ENCODE assay signal across 8 cellular contexts in the genomic region with DNA sequence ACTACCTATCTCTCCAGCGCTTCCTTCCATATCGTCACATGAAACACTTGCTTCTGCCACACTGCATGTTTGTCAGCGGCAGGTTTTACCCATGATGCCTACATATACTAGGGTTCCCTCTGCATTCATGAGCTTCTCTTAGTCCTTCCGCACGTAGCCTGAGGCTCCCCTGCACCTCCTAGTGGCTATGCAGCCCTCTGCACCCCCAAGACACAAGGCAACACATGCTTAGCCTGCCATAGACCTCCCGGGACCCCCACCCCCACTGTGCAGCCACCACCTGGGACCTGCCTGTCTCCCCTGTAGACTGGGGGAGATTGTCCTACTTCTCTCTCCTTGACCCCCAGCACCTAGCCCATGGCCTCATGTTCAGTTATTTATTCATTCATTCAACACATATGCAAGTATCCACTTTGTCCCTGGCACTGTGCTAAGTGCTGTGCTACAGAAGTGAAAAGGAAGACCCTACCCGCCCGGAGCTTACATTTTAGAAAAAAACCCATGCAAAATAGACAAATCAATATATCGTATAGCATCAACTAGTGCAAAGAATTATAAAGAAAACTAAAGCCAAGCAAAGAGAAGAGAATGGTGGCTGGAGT. TPM values are rescaled to one million over a fixed set of nuclear protein-coding genes. Genes with fewer than 3 reads are reported as not detected.
DNase-seq lines count a peak whose midpoint lies in the region; ATAC-seq and TF ChIP-seq lines count a peak whose summit lies in the region.

No MANE protein-coding gene starts in this region.

- H2AFZ ChIP-seq in osteoblast (ENCODE audit: low read length) = no peak overlapping the region

- DNase-seq in ELR (ENCODE audit: low read depth) (peak; percentile 29), HuH-7 (ENCODE audit: low spot score) (peak; percentile 28), fibroblast of mammary gland (ENCODE audit: low read depth) (peak; percentile 42), osteoblast (ENCODE audit: insufficient read length, low spot score, missing footprints) (peak; percentile 84), NCI-H2029 (lab: John Stamatoyannopoulos, UW) (no peak)
- DNase-seq in activated CD4-positive, alpha-beta T cell treated with anti-CD3 and anti-CD28 coated beads, Interleukin-2, amount 10 ng/mL, durations not matched to agents 7 days and 5 days = peak; percentile 59
- no peak for DNase-seq in effector memory CD4-positive, alpha-beta T cell

- H3K27ac Mint-ChIP-seq in activated CD4-positive, alpha-beta T cell treated with anti-CD3 and anti-CD28 coated beads, Interleukin-2, amount 10 ng/mL, durations not matched to agents 7 days and 5 days = peak overlapping the region; percentile 26

- CTCF ChIA-PET in activated CD4-positive, alpha-beta T cell treated with anti-CD3 and anti-CD28 coated beads, Interleukin-2, amount 10 ng/mL, durations not matched to agents 7 days and 5 days (lab: Charles Lee) = interaction anchor here (0.7 to 2.2 kb wide), 12 partner anchors 10 to 374 kb away, joined by 3 to 16 read pairs (median 4); a partner anchor contains a TSS

- no peak overlapping the region for H3K4me2 ChIP-seq in osteoblast (ENCODE audit: insufficient read depth, low read length)

- no peaks in the 10 kb centered on the region for H3K36me3 Mint-ChIP-seq in activated CD4-positive, alpha-beta T cell treated with anti-CD3 and anti-CD28 coated beads, Interleukin-2, amount 10 ng/mL, durations not matched to agents 7 days and 5 days (ENCODE audit: low read depth)

- peaks cover 8% of the 10 kb centered on the region for H3K4me1 Mint-ChIP-seq in activated CD4-positive, alpha-beta T cell treated with anti-CD3 and anti-CD28 coated beads, Interleukin-2, amount 10 ng/mL, durations not matched to agents 7 days and 5 days

- H3K4me3 ChIP-seq in fibroblast of mammary gland (ENCODE audit: control insufficient read depth, low read depth, low read length) = no peak overlapping the region
- no peak overlapping the region for H3K4me3 ChIP-seq in osteoblast (ENCODE audit: insufficient read depth, low read length)
- no peak overlapping the region for H3K4me3 ChIP-seq in effector memory CD4-positive, alpha-beta T cell (ENCODE audit: insufficient read depth, low read depth, low read length, poor library complexity, severe bottlenecking)

- no peaks in the 10 kb centered on the region for H3K27me3 ChIP-seq in osteoblast (ENCODE audit: insufficient read depth, low read length)
- H3K27me3 ChIP-seq in effector memory CD4-positive, alpha-beta T cell (replicated peaks; ENCODE audit: control insufficient read depth, insufficient read depth, low read length, poor library complexity, severe bottlenecking) = no peaks in the 10 kb centered on the region

- no peaks in the 10 kb centered on the region for H3K27me3 Mint-ChIP-seq in activated CD4-positive, alpha-beta T cell treated with anti-CD3 and anti-CD28 coated beads, Interleukin-2, amount 10 ng/mL, durations not matched to agents 7 days and 5 days

- peaks cover 18% of the 10 kb centered on the region for H3K4me1 ChIP-seq in osteoblast (ENCODE audit: insufficient read depth, low read length)
- H3K4me1 ChIP-seq in effector memory CD4-positive, alpha-beta T cell (ENCODE audit: control insufficient read depth, insufficient read depth, low read length, poor library complexity, severe bottlenecking) = no peaks in the 10 kb centered on the region

- H4K20me1 ChIP-seq in osteoblast (ENCODE audit: insufficient read depth, low read length) = no peaks in the 10 kb centered on the region

- no peaks in the 10 kb centered on the region for H3K9me3 Mint-ChIP-seq in activated CD4-positive, alpha-beta T cell treated with anti-CD3 and anti-CD28 coated beads, Interleukin-2, amount 10 ng/mL, durations not matched to agents 7 days and 5 days

- POLR2A ChIA-PET in activated CD4-positive, alpha-beta T cell treated with anti-CD3 and anti-CD28 coated beads, Interleukin-2, amount 10 ng/mL, durations not matched to agents 7 days and 5 days (lab: Charles Lee) = no interaction called here

- no peaks in the 10 kb centered on the region for H3K36me3 ChIP-seq in osteoblast (ENCODE audit: insufficient read depth, low read length)
- no peaks in the 10 kb centered on the region for H3K36me3 ChIP-seq in effector memory CD4-positive, alpha-beta T cell (ENCODE audit: control insufficient read depth, insufficient read depth, low read length)

- H3K27ac ChIP-seq in osteoblast (ENCODE audit: low read depth, low read length) = no peak overlapping the region
- H3K27ac ChIP-seq in effector memory CD4-positive, alpha-beta T cell (ENCODE audit: insufficient read depth, low read length, poor library complexity, severe bottlenecking) = no peak overlapping the region

- H3K79me2 ChIP-seq in osteoblast (ENCODE audit: insufficient read depth, low read length) = no peaks in the 10 kb centered on the region

- no peak overlapping the region for H3K4me3 Mint-ChIP-seq in activated CD4-positive, alpha-beta T cell treated with anti-CD3 and anti-CD28 coated beads, Interleukin-2, amount 10 ng/mL, durations not matched to agents 7 days and 5 days

- TF ChIP-seq CTCF in fibroblast of mammary gland (conservative IDR thresholded peaks at IDR 0.05; ENCODE audit: control insufficient read depth, insufficient read depth, low read depth, low read length) (peak; percentile 53), osteoblast (IDR thresholded peaks at IDR 0.05; ENCODE audit: extremely low read depth, low read depth, low read length) (peak; percentile 74)

- ATAC-seq in GM21360 (IDR thresholded peaks at IDR 0.05; ENCODE audit: unreplicated experiment) = peak; percentile 74

- H3K9me3 ChIP-seq in osteoblast (ENCODE audit: low read depth, low read length) = no peaks in the 10 kb centered on the region
- no peaks in the 10 kb centered on the region for H3K9me3 ChIP-seq in effector memory CD4-positive, alpha-beta T cell (ENCODE audit: control insufficient read depth, low read length)

RNA-seq across cellular contexts. Expression of a gene that starts 23.5 kb away (rescaled TPM):
- 10 to 100 TPM; 12.5 to 14.0 TPM for total RNA-seq in activated CD4-positive, alpha-beta T cell treated with anti-CD3 and anti-CD28 coated beads, Interleukin-2, amount 10 ng/mL, durations not matched to agents 7 days and 5 days
- total RNA-seq in osteoblast = 0.59 TPM in 1 of 2 replicates, not detected in the other

RNA-seq across cellular contexts. Expression of a gene that starts 30.9 kb away (rescaled TPM):
- total RNA-seq in activated CD4-positive, alpha-beta T cell treated with anti-CD3 and anti-CD28 coated beads, Interleukin-2, amount 10 ng/mL, durations not matched to agents 7 days and 5 days = not detected
- not detected in 2 replicates for total RNA-seq in osteoblast

RNA-seq across cellular contexts. Expression of a gene that starts 49.4 kb away (rescaled TPM):
- total RNA-seq in activated CD4-positive, alpha-beta T cell treated with anti-CD3 and anti-CD28 coated beads, Interleukin-2, amount 10 ng/mL, durations not matched to agents 7 days and 5 days = under 1 TPM; 0.12 to 0.15 TPM
- 10.1 and 14.1 TPM in 2 replicates for total RNA-seq in osteoblast

Comparison
In these comparisons a context has a peak if more than half of its experiments do, and no peak if none do; other contexts are left out.
1. DNase-seq: peak in ELR (single experiment), HuH-7 (single experiment), activated CD4-positive, alpha-beta T cell treated with anti-CD3 and anti-CD28 coated beads, Interleukin-2, amount 10 ng/mL, durations not matched to agents 7 days and 5 days (single experiment), fibroblast of mammary gland (single experiment) and osteoblast (single experiment); none in NCI-H2029 (single experiment) and effector memory CD4-positive, alpha-beta T cell (0 of 3).